30 cellular contexts compared by ENCODE assay signal in genomic region chr15:27064080-27064479, GRCh38.
"Had no signal": no experiment of that assay in that cellular context is flagged by ENCODE, and none has a peak within 500 bp of the region (broad histone marks: within the 10 kb centered on the region; RNA-seq: fewer than 3 reads in every experiment).

No MANE protein-coding gene starts in this region.

- H3K27ac ChIP-seq: neural progenitor cell, ovary, parathyroid adenoma, psoas muscle, right lobe of liver, sigmoid colon, suprapubic skin, testis, tibial artery, transverse colon, upper lobe of right lung, vagina had no signal

- H3K27me3 ChIP-seq: neural progenitor cell, ovary, right lobe of liver, sigmoid colon, suprapubic skin, testis, tibial artery, transverse colon, upper lobe of right lung, vagina had no signal

- H3K36me3 ChIP-seq: neural progenitor cell, ovary, right lobe of liver, sigmoid colon, suprapubic skin, tibial artery, transverse colon, upper lobe of right lung, vagina had no signal

- H3K4me1 ChIP-seq: neural progenitor cell, parathyroid adenoma, psoas muscle, right lobe of liver, sigmoid colon, suprapubic skin, testis, tibial artery, transverse colon, upper lobe of right lung, vagina had no signal

- ATAC-seq: naive thymus-derived CD8-positive, alpha-beta T cell; natural killer cell treated with Interleukin-12 subunit alpha and Interleukin-12 subunit beta and Interleukin-15 and Interleukin-18, amount 100 ng/mL, for 72 hours; psoas muscle; right cardiac atrium; right lobe of liver; stimulated activated memory B cell treated with anti-CD40 and anti-IgM and Interleukin-4, amounts not matched to agents 10 μg/mL and 1 μg/mL and 100 μg/mL, for 72 hours; stimulated activated naive CD8-positive, alpha-beta T cell treated with anti-CD3 and anti-CD28 coated beads, Interleukin-15, amount 100 ng/mL, for 72 hours; stimulated activated naive CD8-positive, alpha-beta T cell treated with anti-CD3 and anti-CD28 coated beads, Interleukin-15, Interleukin-2, amounts not matched to agents 100 U/mL and 50 U/mL, for 24 hours; upper lobe of right lung had no signal

- FAIRE-seq: small intestine had no signal

- H3K36me3 Mint-ChIP-seq: neural progenitor cell; stimulated activated memory B cell treated with anti-CD40 and anti-IgM and Interleukin-4, amounts not matched to agents 10 μg/mL and 1 μg/mL and 100 μg/mL, for 72 hours; type B pancreatic cell had no signal

- H2AFZ ChIP-seq: neural progenitor cell, parathyroid adenoma had no signal

- H3K9me3 Mint-ChIP-seq: type B pancreatic cell had no signal

- H3K27me3 Mint-ChIP-seq: naive thymus-derived CD8-positive, alpha-beta T cell; natural killer cell treated with Interleukin-12 subunit alpha and Interleukin-12 subunit beta and Interleukin-15 and Interleukin-18, amount 100 ng/mL, for 72 hours; progenitor cell of endocrine pancreas; stimulated activated memory B cell treated with anti-CD40 and anti-IgM and Interleukin-4, amounts not matched to agents 10 μg/mL and 1 μg/mL and 100 μg/mL, for 72 hours; stimulated activated naive CD8-positive, alpha-beta T cell treated with anti-CD3 and anti-CD28 coated beads, Interleukin-15, amount 100 ng/mL, for 72 hours had no signal

- H3K79me2 ChIP-seq: parathyroid adenoma had no signal

- DNase-seq: naive thymus-derived CD8-positive, alpha-beta T cell; nephron progenitor cell; occipital lobe; ovary; posterior cingulate gyrus; psoas muscle; right cardiac atrium; right lobe of liver; sigmoid colon; small intestine; stimulated activated CD4-positive, alpha-beta T cell treated with anti-CD3 and anti-CD28 coated beads, Interleukin-15, amount 100 ng/mL, for 24 hours; stimulated activated CD4-positive, alpha-beta T cell treated with anti-CD3 and anti-CD28 coated beads, Interleukin-4, amount 100 ng/mL, for 1 hour; stimulated activated CD4-positive, alpha-beta T cell treated with anti-CD3 and anti-CD28 coated beads, Interleukin-4, amount 100 ng/mL, for 4 hours; stimulated activated CD8-positive, alpha-beta memory T cell treated with anti-CD3 and anti-CD28 coated beads, Interleukin-4, amount 100 ng/mL, for 48 hours; stimulated activated naive CD4-positive, alpha-beta T cell; stimulated activated naive CD8-positive, alpha-beta T cell treated with anti-CD3 and anti-CD28 coated beads, Interleukin-15, amount 100 ng/mL, for 72 hours; stimulated activated naive CD8-positive, alpha-beta T cell treated with anti-CD3 and anti-CD28 coated beads, Interleukin-15, Interleukin-2, amounts not matched to agents 100 U/mL and 50 U/mL, for 24 hours; substantia nigra; testis; tibial artery; transverse colon; upper lobe of right lung had no signal

- H3K4me1 Mint-ChIP-seq: naive thymus-derived CD8-positive, alpha-beta T cell; stimulated activated memory B cell treated with anti-CD40 and anti-IgM and Interleukin-4, amounts not matched to agents 10 μg/mL and 1 μg/mL and 100 μg/mL, for 72 hours; stimulated activated naive CD8-positive, alpha-beta T cell treated with anti-CD3 and anti-CD28 coated beads, Interleukin-15, amount 100 ng/mL, for 72 hours had no signal

- H3K4me2 ChIP-seq: neural progenitor cell had no signal

- H3K4me3 Mint-ChIP-seq: naive thymus-derived CD8-positive, alpha-beta T cell; natural killer cell treated with Interleukin-12 subunit alpha and Interleukin-12 subunit beta and Interleukin-15 and Interleukin-18, amount 100 ng/mL, for 72 hours; nephron progenitor cell; neural progenitor cell; stimulated activated memory B cell treated with anti-CD40 and anti-IgM and Interleukin-4, amounts not matched to agents 10 μg/mL and 1 μg/mL and 100 μg/mL, for 72 hours; stimulated activated naive CD8-positive, alpha-beta T cell treated with anti-CD3 and anti-CD28 coated beads, Interleukin-15, amount 100 ng/mL, for 72 hours; type B pancreatic cell had no signal

- H3K4me3 ChIP-seq: neural progenitor cell, ovary, psoas muscle, right lobe of liver, sigmoid colon, suprapubic skin, testis, tibial artery, transverse colon, upper lobe of right lung, vagina had no signal

- H3K27ac Mint-ChIP-seq: naive thymus-derived CD8-positive, alpha-beta T cell; natural killer cell treated with Interleukin-12 subunit alpha and Interleukin-12 subunit beta and Interleukin-15 and Interleukin-18, amount 100 ng/mL, for 72 hours; nephron progenitor cell; neural progenitor cell; progenitor cell of endocrine pancreas; stimulated activated memory B cell treated with anti-CD40 and anti-IgM and Interleukin-4, amounts not matched to agents 10 μg/mL and 1 μg/mL and 100 μg/mL, for 72 hours; stimulated activated naive CD8-positive, alpha-beta T cell treated with anti-CD3 and anti-CD28 coated beads, Interleukin-15, amount 100 ng/mL, for 72 hours; type B pancreatic cell had no signal
